18 cellular contexts compared by ENCODE assay signal in the genomic region with DNA sequence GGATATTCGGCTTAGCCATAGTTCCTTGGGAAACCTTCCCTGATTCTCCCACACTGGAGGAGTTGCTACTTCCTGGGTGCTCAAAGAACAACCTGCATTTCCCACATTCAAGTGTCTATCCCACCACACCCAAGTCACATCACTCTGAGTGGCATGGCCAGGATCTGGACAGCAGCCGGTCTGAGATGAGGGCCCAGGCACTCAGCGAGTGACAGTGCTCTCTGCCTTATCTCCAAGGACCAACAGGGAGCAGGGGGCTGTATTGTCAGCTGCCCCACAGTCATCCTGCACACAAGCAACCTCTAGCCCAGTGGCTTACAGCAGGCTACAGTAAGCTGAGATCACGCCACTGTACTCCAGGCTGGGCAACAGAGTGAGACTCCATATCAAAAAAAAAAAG. TPM values are rescaled to one million over a fixed set of nuclear protein-coding genes. Genes with fewer than 3 reads are reported as not detected.
"Had no signal": no experiment of that assay in that cellular context is flagged by ENCODE, and none has a peak within 500 bp of the region (broad histone marks: within the 10 kb centered on the region; RNA-seq: fewer than 3 reads in every experiment).

No MANE protein-coding gene starts in this region.

- H3K27me3 ChIP-seq: ascending aorta, body of pancreas had no signal

- H3K4me3 ChIP-seq: ascending aorta, body of pancreas, SK-N-MC had no signal

- FAIRE-seq: bronchial epithelial cell had no signal

- H3K27ac ChIP-seq: ascending aorta, body of pancreas, SK-N-MC had no signal

- H3K9me3 Mint-ChIP-seq: activated naive CD4-positive, alpha-beta T cell treated with anti-CD3 and anti-CD28 coated beads, Interleukin-2, amount 50 U/mL, for 72 hours; activated naive CD8-positive, alpha-beta T cell treated with anti-CD3 and anti-CD28 coated beads, Interleukin-2, amount 50 U/mL, for 24 hours; central memory CD8-positive, alpha-beta T cell had no signal

- ATAC-seq: activated CD4-positive, CD25-positive, alpha-beta regulatory T cell treated with anti-CD3 and anti-CD28 coated beads, Interleukin-2, amount 50 U/mL, for 24 hours; activated naive CD8-positive, alpha-beta T cell treated with anti-CD3 and anti-CD28 coated beads, Interleukin-2, amount 50 U/mL, for 24 hours; activated T-cell treated with anti-CD3 and anti-CD28 coated beads, Interleukin-2, amount 50 U/mL, for 4 hours; body of pancreas had no signal

- H3K4me1 ChIP-seq: ascending aorta, body of pancreas had no signal

- H3K4me3 Mint-ChIP-seq: activated naive CD8-positive, alpha-beta T cell treated with anti-CD3 and anti-CD28 coated beads, Interleukin-2, amount 50 U/mL, for 24 hours; activated T-cell treated with anti-CD3 and anti-CD28 coated beads, Interleukin-2, amount 50 U/mL, for 4 hours; central memory CD8-positive, alpha-beta T cell; T-helper 2 cell treated with Interferon-gamma antibody and Interleukin-4, amounts not matched to agents 5 μg/mL and 100 μg/mL, for 36 hours had no signal

- H3K36me3 Mint-ChIP-seq: activated naive CD4-positive, alpha-beta T cell treated with anti-CD3 and anti-CD28 coated beads, Interleukin-2, amount 50 U/mL, for 72 hours had no signal

- H3K27ac Mint-ChIP-seq: activated naive CD4-positive, alpha-beta T cell treated with anti-CD3 and anti-CD28 coated beads, Interleukin-2, amount 50 U/mL, for 72 hours; activated naive CD8-positive, alpha-beta T cell treated with anti-CD3 and anti-CD28 coated beads, Interleukin-2, amount 50 U/mL, for 24 hours; T-helper 2 cell treated with Interferon-gamma antibody and Interleukin-4, amounts not matched to agents 5 μg/mL and 100 μg/mL, for 36 hours had no signal

- DNase-seq: activated CD4-positive, alpha-beta T cell treated with anti-CD3 and anti-CD28 coated beads for 4 hours; activated CD4-positive, alpha-beta T cell treated with anti-CD3 and anti-CD28 coated beads, Interleukin-2, amount 50 U/mL, for 4 hours; activated effector memory CD4-positive, alpha-beta T cell treated with anti-CD3 and anti-CD28 coated beads, Interleukin-2, amount 50 U/mL, for 16 hours; activated T-cell treated with anti-CD3 and anti-CD28 coated beads, Interleukin-2, amount 50 U/mL, for 4 hours; NCI-H524 treated with DMSO at 0.1 percent for 48 hours had no signal

- H3K9me3 ChIP-seq: ascending aorta, body of pancreas had no signal

- H3K36me3 ChIP-seq: ascending aorta had no signal

RNA-seq across cellular contexts. Expression of gene SLC18A3, which starts 16.1 kb away (rescaled TPM):
- total RNA-seq: activated CD8-positive, alpha-beta memory T cell treated with anti-CD3 and anti-CD28 coated beads for 36 hours; activated naive CD4-positive, alpha-beta T cell treated with anti-CD3 and anti-CD28 coated beads, Interleukin-2, amount 50 U/mL, for 72 hours; activated T-cell treated with anti-CD3 and anti-CD28 coated beads, Interleukin-2, amount 50 U/mL, for 4 hours; ascending aorta; body of pancreas; bronchial epithelial cell; Right ventricle myocardium inferior; RPMI7951; T-helper 1 cell treated with Interleukin-12 subunit alpha and Interleukin-12 subunit beta and Interleukin-4 antibody, amounts not matched to agents 30 ng/mL and 1 ng/mL, for 36 hours had no signal

RNA-seq across cellular contexts. Expression of gene CHAT, which starts 19.8 kb away (rescaled TPM):
- total RNA-seq: activated CD8-positive, alpha-beta memory T cell treated with anti-CD3 and anti-CD28 coated beads for 36 hours; activated naive CD4-positive, alpha-beta T cell treated with anti-CD3 and anti-CD28 coated beads, Interleukin-2, amount 50 U/mL, for 72 hours; activated T-cell treated with anti-CD3 and anti-CD28 coated beads, Interleukin-2, amount 50 U/mL, for 4 hours; ascending aorta; bronchial epithelial cell; Right ventricle myocardium inferior; RPMI7951; T-helper 1 cell treated with Interleukin-12 subunit alpha and Interleukin-12 subunit beta and Interleukin-4 antibody, amounts not matched to agents 30 ng/mL and 1 ng/mL, for 36 hours had no signal
